Comparison of ENCODE assay signal across 6 cellular contexts in the genomic region with DNA sequence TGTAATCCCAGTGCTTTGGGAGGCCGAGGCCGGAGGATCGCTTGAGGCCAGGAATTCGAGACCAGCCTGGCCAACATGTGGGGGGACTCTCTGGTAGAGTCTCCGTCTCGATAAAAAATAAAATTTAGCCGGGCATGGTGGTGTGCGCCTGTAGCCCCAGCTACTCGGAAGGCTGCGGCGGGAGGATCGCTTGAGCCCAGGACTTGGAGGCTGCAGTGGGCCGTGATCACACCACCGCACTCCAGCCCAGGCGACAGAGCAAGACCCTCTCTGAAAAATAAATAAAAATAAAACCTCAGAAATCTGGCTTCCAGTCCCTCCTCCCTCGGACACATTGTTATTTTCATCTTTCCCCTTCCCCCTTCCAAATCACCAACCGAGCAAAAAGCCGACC. TPM values are rescaled to one million over a fixed set of nuclear protein-coding genes. Genes with fewer than 3 reads are reported as not detected.
DNase-seq lines count a peak whose midpoint lies in the region; ATAC-seq, FAIRE-seq and TF ChIP-seq lines count a peak whose summit lies in the region.

No MANE protein-coding gene starts in this region.

- intact Hi-C loops in spleen (cut with DNase I; ENCODE audit: low total_unique reads): no loop called here

- H3K4me3 ChIP-seq in GM12864 (ENCODE audit: low read depth, low read length) (peak overlapping the region; percentile 78), esophagus (ENCODE audit: low read depth in 1 of 2, low read length in 2 of 2) (peak overlapping the region; percentile 57), spleen (peak overlapping the region; percentile 47 to 83 (median 68))

- TF ChIP-seq CTCF in GM12864 (IDR thresholded peaks at IDR 0.05; ENCODE audit: low read depth, low read length, missing control alignments): no peak
- no peak for TF ChIP-seq CTCF in spleen (IDR thresholded peaks at IDR 0.05 in 8 of 11, conservative IDR thresholded peaks at IDR 0.05 in 3 of 11)

- DNase-seq in GM12864 (ENCODE audit: low read depth) (no peak), spleen (peak; percentile 83), GM19239 (ENCODE audit: insufficient read length, low spot score) (no peak)

- WGBS in esophagus, 2 donors: 0 to 1% methylated on average over 18 of the region's 18 CpGs
- 1% methylated on average over 18 of the region's 18 CpGs for WGBS in spleen, 5 donors

- H3K4me1 ChIP-seq in esophagus (ENCODE audit: control insufficient read depth in 2 of 2, insufficient read depth in 2 of 2, low read length in 1 of 2) (peaks cover 7 to 8% of the 10 kb centered on the region in 2 donors), spleen (peaks cover 24 to 61% (median 46%) of the 10 kb centered on the region in 6 donors)

- no peak for FAIRE-seq in GM19239 (lab: Jason Lieb, UNC)

- H3K27me3 ChIP-seq in esophagus (ENCODE audit: control insufficient read depth in 1 of 2, insufficient read depth in 2 of 2, low read length in 2 of 2): no peaks in the 10 kb centered on the region
- H3K27me3 ChIP-seq in spleen (replicated peaks in 1 of 7): no peaks in the 10 kb centered on the region

- H3K27ac ChIP-seq in KOPT-K1 (ENCODE audit: low read depth, low read length, poor library complexity, severe bottlenecking) (peak overlapping the region; percentile 86), esophagus (ENCODE audit: low read depth in 2 of 2, low read length in 1 of 2) (peak overlapping the region; percentile 82 to 94), spleen (peak overlapping the region; percentile 80 to 98 (median 97))

- H3K36me3 ChIP-seq in KOPT-K1 (ENCODE audit: insufficient read depth, low read length) (peaks cover 62% of the 10 kb centered on the region), esophagus (ENCODE audit: control insufficient read depth in 2 of 2, insufficient read depth in 2 of 2, low read length in 1 of 2) (peaks cover 5 to 28% of the 10 kb centered on the region in 2 donors), spleen (peaks cover 0 to 64% (median 43%) of the 10 kb centered on the region in 6 donors)

- H3K9me3 ChIP-seq in KOPT-K1 (ENCODE audit: insufficient read depth, low read length, poor library complexity, severe bottlenecking) (no peaks in the 10 kb centered on the region), esophagus (ENCODE audit: control insufficient read depth in 2 of 2, insufficient read depth in 1 of 2, low read depth in 1 of 2, low read length in 1 of 2) (no peaks in the 10 kb centered on the region), spleen (no peaks in the 10 kb centered on the region)

- no peak for TF ChIP-seq POLR2A in spleen (IDR thresholded peaks at IDR 0.05)

- ATAC-seq in HG03135 (IDR thresholded peaks at IDR 0.05; ENCODE audit: unreplicated experiment): no peak

RNA-seq across cellular contexts. Expression of a gene that starts 0.3 kb away (rescaled TPM):
- 1 to 10 TPM; 3.1 to 4.1 TPM for polyA plus RNA-seq in esophagus
- total RNA-seq in spleen: 10 to 100 TPM; 16.5 to 25.9 (median 20.9) TPM
- polyA plus RNA-seq in spleen: 1 to 10 TPM; 3.1 to 3.9 (median 3.8) TPM

RNA-seq across cellular contexts. Expression of a gene that starts 0.8 kb away (rescaled TPM):
- polyA plus RNA-seq in esophagus (10 to 100 TPM in 1 of 2 donors, 1 to 10 TPM in 1; 6.8 to 13.0 TPM), spleen (10 to 100 TPM in 1 of 3 donors, 1 to 10 TPM in 2; 6.9 to 14.7 (median 9.8) TPM)
- total RNA-seq in spleen: 10 to 100 TPM in 5 of 7 donors, 1 to 10 TPM in 2; 8.1 to 12.9 (median 11.5) TPM

RNA-seq across cellular contexts. Expression of a gene that starts 16.3 kb away (rescaled TPM):
- polyA plus RNA-seq in esophagus (under 1 TPM; 0.14 to 0.71 TPM), spleen (under 1 TPM; 0.26 to 0.54 (median 0.52) TPM)
- total RNA-seq in spleen: under 1 TPM; 0.32 to 0.94 (median 0.40) TPM

RNA-seq across cellular contexts. Expression of a gene that starts 20.0 kb away (rescaled TPM):
- polyA plus RNA-seq in esophagus (10 to 100 TPM; 13.5 to 17.6 TPM), spleen (10 to 100 TPM in 1 of 3 donors, 1 to 10 TPM in 2; 6.9 to 10.5 (median 9.6) TPM)
- 1 to 10 TPM; 2.0 to 8.7 (median 4.3) TPM for total RNA-seq in spleen

RNA-seq across cellular contexts. Expression of a gene that starts 20.3 kb away (rescaled TPM):
- polyA plus RNA-seq in esophagus (10 to 100 TPM; 13.7 to 14.4 TPM), spleen (10 to 100 TPM; 16.0 to 19.0 (median 16.4) TPM)
- 10 to 100 TPM; 23.6 to 32.0 (median 26.0) TPM for total RNA-seq in spleen
